21 cellular contexts compared by ENCODE assay signal in genomic region chr2:15724235-15724634, GRCh38.
"Had no signal": no experiment of that assay in that cellular context is flagged by ENCODE, and none has a peak within 500 bp of the region (broad histone marks: within the 10 kb centered on the region; RNA-seq: fewer than 3 reads in every experiment).

No MANE protein-coding gene starts in this region.

- H3K4me3 Mint-ChIP-seq: naive thymus-derived CD4-positive, alpha-beta T cell; natural killer cell had no signal

- H3K4me3 ChIP-seq: dorsolateral prefrontal cortex, esophagus squamous epithelium, gastrocnemius medialis, heart right ventricle, left lung, lower lobe of right lung had no signal

- DNase-seq: dermis blood vessel endothelial cell; dorsolateral prefrontal cortex; effector CD4-positive, alpha-beta T cell; effector memory CD4-positive, alpha-beta T cell; erythroblast; esophagus squamous epithelium; foreskin fibroblast; foreskin melanocyte; gastrocnemius medialis; glutamatergic neuron; heart right ventricle; hippocampal formation; left cardiac atrium; left lung; left ventricle myocardium superior; lower lobe of right lung; mesenchymal stem cell; midbrain; naive thymus-derived CD4-positive, alpha-beta T cell; natural killer cell had no signal

- H3K4me1 ChIP-seq: esophagus squamous epithelium, gastrocnemius medialis, heart right ventricle, left lung, lower lobe of right lung had no signal

- H3K27me3 ChIP-seq: dorsolateral prefrontal cortex, gastrocnemius medialis, heart right ventricle, left lung had no signal

- H3K9me3 Mint-ChIP-seq: natural killer cell had no signal

- H3K36me3 ChIP-seq: esophagus squamous epithelium, gastrocnemius medialis, heart right ventricle, left lung, lower lobe of right lung had no signal

- H3K27ac Mint-ChIP-seq: naive thymus-derived CD4-positive, alpha-beta T cell; natural killer cell had no signal

- H3K9me3 ChIP-seq: esophagus squamous epithelium, gastrocnemius medialis, heart right ventricle, left lung, lower lobe of right lung had no signal

- H3K36me3 Mint-ChIP-seq: naive thymus-derived CD4-positive, alpha-beta T cell; natural killer cell had no signal

- H3K4me1 Mint-ChIP-seq: naive thymus-derived CD4-positive, alpha-beta T cell; natural killer cell had no signal

- H3K27ac ChIP-seq: dorsolateral prefrontal cortex, epithelial cell of prostate, esophagus squamous epithelium, gastrocnemius medialis, heart right ventricle, left lung, lower lobe of right lung had no signal
